Comparison of ENCODE assay signal across 15 cellular contexts in genomic region chr4:38210396-38211114, GRCh38.
A peak's percentile ranks its signal among the peaks of the same experiment; 100 is the strongest.
DNase-seq lines count a peak whose midpoint lies in the region; ATAC-seq and TF ChIP-seq lines count a peak whose summit lies in the region.
"Had no signal": no experiment of that assay in that cellular context is flagged by ENCODE, and none has a peak within 500 bp of the region (broad histone marks: within the 10 kb centered on the region; RNA-seq: fewer than 3 reads in every experiment).

No MANE protein-coding gene starts in this region.

- H3K9me3 ChIP-seq in heart left ventricle: peaks cover 0 to 12% (median 0%) of the 10 kb centered on the region in 12 donors
- H3K9me3 ChIP-seq: SK-N-SH had no signal

- H3K27me3 ChIP-seq in heart left ventricle: no peaks in the 10 kb centered on the region

- no peak overlapping the region for H3K4me3 ChIP-seq in astrocyte of the spinal cord (ENCODE audit: low read depth, low read length)
- no peak overlapping the region for H3K4me3 ChIP-seq in heart left ventricle
- H3K4me3 ChIP-seq: GM12878 had no signal

- no peaks in the 10 kb centered on the region for H3K36me3 ChIP-seq in heart left ventricle

- 52 to 58% (median 57%) methylated on average over 11 of the region's 11 CpGs for WGBS in heart left ventricle, 4 donors

- intact Hi-C loops in heart left ventricle (cut with DNase I): no loop called here
- intact Hi-C loops in sciatic nerve (cut with DNase I): no loop called here

- no peak for TF ChIP-seq CTCF in astrocyte of the spinal cord (IDR thresholded peaks at IDR 0.05; ENCODE audit: low read depth, low read length)
- no peak for TF ChIP-seq CTCF in heart left ventricle (IDR thresholded peaks at IDR 0.05)

- in situ Hi-C loops in Caki2 (cut with HindIII; ENCODE audit: low pct_unique_long_range_greater_than_20kb, low sequenced_read_pairs): no loop called here
- in situ Hi-C loops in astrocyte of the spinal cord (cut with HindIII; ENCODE audit: low sequenced_read_pairs): no loop called here

- peak overlapping the region in 2 of 12 donors; percentile 12 to 84 for H3K27ac ChIP-seq in heart left ventricle

- DNase-seq in Caki2 (ENCODE audit: low read depth) (peak; percentile 53), astrocyte of the spinal cord (ENCODE audit: low read depth, low spot score) (peak; percentile 83), heart left ventricle (no peak), sciatic nerve (ENCODE audit: low spot score) (no peak), SKM-1 (lab: John Stamatoyannopoulos, UW; ENCODE audit: unreplicated experiment) (no peak), hypothalamus (lab: John Stamatoyannopoulos, UW) (no peak), NOMO-1 treated with DMSO at 0.1 percent for 48 hours (lab: John Stamatoyannopoulos, UW; ENCODE audit: unreplicated experiment) (no peak)
- DNase-seq: activated CD4-positive, CD25-positive, alpha-beta regulatory T cell; activated CD8-positive, alpha-beta memory T cell treated with anti-CD3 and anti-CD28 coated beads, Interleukin-2, amount 50 U/mL, for 48 hours; DMS79; effector CD8-positive, alpha-beta T cell; NCI-H2171 treated with DMSO at 0.1 percent for 48 hours; SK-N-SH had no signal

- TF ChIP-seq POLR2A in heart left ventricle (IDR thresholded peaks at IDR 0.05): no peak

- H3K4me1 ChIP-seq in heart left ventricle: peaks cover 0 to 35% (median 10%) of the 10 kb centered on the region in 12 donors

- peak in 3 of 4 donors; percentile 24 to 38 (median 37) for ATAC-seq in heart left ventricle
- peak; percentile 36 for ATAC-seq in sciatic nerve
- no peak for ATAC-seq in HG03196 (IDR thresholded peaks at IDR 0.05; ENCODE audit: unreplicated experiment)
- ATAC-seq: GM12878 had no signal

Comparison
In these comparisons a context has a peak if more than half of its experiments do, and no peak if none do; other contexts are left out.
1. DNase-seq: peak in Caki2 (single experiment) and astrocyte of the spinal cord (single experiment); none in heart left ventricle (0 of 5), sciatic nerve (single experiment), SKM-1 (single experiment), hypothalamus (0 of 51) and NOMO-1 treated with DMSO at 0.1 percent for 48 hours (single experiment).